ENCODE assay signal across 8 cellular contexts in genomic region chr16:72787519-72788268, GRCh38.
DNase-seq lines count a peak whose midpoint lies in the region; ATAC-seq and TF ChIP-seq lines count a peak whose summit lies in the region.

No MANE protein-coding gene starts in this region.

- H3K4me3 ChIP-seq in gastroesophageal sphincter (peak overlapping the region; percentile 19 to 50), suprapubic skin (peak overlapping the region; percentile 46)

- no peak for TF ChIP-seq EP300 in gastroesophageal sphincter (IDR thresholded peaks at IDR 0.05)
- no peak for TF ChIP-seq EP300 in suprapubic skin (IDR thresholded peaks at IDR 0.05)

- peaks cover 60% of the 10 kb centered on the region for H3K4me1 Mint-ChIP-seq in osteocyte (ENCODE audit: unreplicated experiment)

- no peaks in the 10 kb centered on the region for H3K27me3 ChIP-seq in gastroesophageal sphincter
- no peaks in the 10 kb centered on the region for H3K27me3 ChIP-seq in suprapubic skin

- H3K36me3 ChIP-seq in gastroesophageal sphincter (peaks cover 0 to 47% of the 10 kb centered on the region in 2 donors), suprapubic skin (no peaks in the 10 kb centered on the region)

- peaks cover 0 to 28% (median 0%) of the 10 kb centered on the region in 3 donors for H3K4me1 ChIP-seq in gastroesophageal sphincter
- peaks cover 11% of the 10 kb centered on the region for H3K4me1 ChIP-seq in suprapubic skin

- H3K9me3 Mint-ChIP-seq in osteocyte (ENCODE audit: unreplicated experiment) = no peaks in the 10 kb centered on the region

- peak overlapping the region; percentile 99 for H3K27ac Mint-ChIP-seq in osteocyte (ENCODE audit: unreplicated experiment)

- no peaks in the 10 kb centered on the region for H3K9me3 ChIP-seq in gastroesophageal sphincter
- H3K9me3 ChIP-seq in suprapubic skin = no peaks in the 10 kb centered on the region

- peak overlapping the region; percentile 81 for H3K4me3 Mint-ChIP-seq in osteocyte (ENCODE audit: unreplicated experiment)

- H3K36me3 Mint-ChIP-seq in osteocyte (ENCODE audit: unreplicated experiment) = peaks cover 44% of the 10 kb centered on the region

- TF ChIP-seq POLR2A in gastroesophageal sphincter (IDR thresholded peaks at IDR 0.05) (no peak), suprapubic skin (IDR thresholded peaks at IDR 0.05) (peak in 1 of 2 donors; percentile 34)

- H3K27me3 Mint-ChIP-seq in osteocyte (ENCODE audit: unreplicated experiment) = no peaks in the 10 kb centered on the region

- DNase-seq in NOMO-1 treated with DMSO at 0.1 percent for 48 hours (lab: John Stamatoyannopoulos, UW; ENCODE audit: unreplicated experiment) (peak; percentile 91), osteocyte (ENCODE audit: extremely low spot score, unreplicated experiment) (peak; percentile 89), suprapubic skin (ENCODE audit: low spot score in 2 of 2) (peak in 1 of 2 donors; percentile 84), NCI-H2196 (lab: John Stamatoyannopoulos, UW; ENCODE audit: unreplicated experiment) (no peak)
- DNase-seq in activated effector memory CD4-positive, alpha-beta T cell treated with anti-CD3 and anti-CD28 coated beads, Interleukin-2, amount 50 U/mL, for 16 hours = peak; percentile 87

- TF ChIP-seq CTCF in gastroesophageal sphincter (IDR thresholded peaks at IDR 0.05) = no peak
- no peak for TF ChIP-seq CTCF in osteocyte (IDR thresholded peaks at IDR 0.05)
- TF ChIP-seq CTCF in suprapubic skin (IDR thresholded peaks at IDR 0.05) = no peak

- ATAC-seq in GM18498 (IDR thresholded peaks at IDR 0.05; ENCODE audit: unreplicated experiment) = peak; percentile 90
- peak; percentile 93 for ATAC-seq in HG02884 (IDR thresholded peaks at IDR 0.05; ENCODE audit: unreplicated experiment)
- peak; percentile 91 for ATAC-seq in gastroesophageal sphincter

- 0 to 11% methylated on average over 4 to 11 of the region's 42 CpGs for WGBS in gastroesophageal sphincter (ENCODE audit: low coverage in 1 of 2), 2 donors
- WGBS in suprapubic skin = 21% methylated on average over 9 of the region's 42 CpGs

- H3K27ac ChIP-seq in gastroesophageal sphincter (peak overlapping the region in 3 of 4 donors; percentile 39 to 63 (median 62)), suprapubic skin (peak overlapping the region; percentile 32)
